Comparison of ENCODE assay signal across 8 cellular contexts in genomic region chr22:24555496-24556253, GRCh38. TPM values are rescaled to one million over a fixed set of nuclear protein-coding genes. Genes with fewer than 3 reads are reported as not detected.
A peak's percentile ranks its signal among the peaks of the same experiment; 100 is the strongest.
DNase-seq lines count a peak whose midpoint lies in the region; ATAC-seq, FAIRE-seq and TF ChIP-seq lines count a peak whose summit lies in the region.

SNRPD3 (plus strand) TSS chr22:24555999; CDS start chr22:24557675, 1,676 bp downstream.

- H3K36me3 ChIP-seq in HepG2 (replicated peaks in 1 of 2; ENCODE audit: control insufficient read depth in 1 of 2, insufficient read depth in 2 of 2, low read length in 2 of 2): peaks cover 16 to 23% of the 10 kb centered on the region in 2 experiments

- in situ Hi-C loops in HepG2 (cut with HindIII; ENCODE audit: extremely low pct_ligation_motif_present, low pct_unique_long_range_greater_than_20kb): loop anchor here (5.0 kb wide), 1 partner anchor 37 kb away; the partner anchor contains the start of gene LRRC75B

- H3K4me3 Mint-ChIP-seq in CD14-positive monocyte: peak within 1 kb of the TSS; percentile 99 to 100

- DNase-seq in CD14-positive monocyte (ENCODE audit: low spot score) (peak; percentile 93), NCI-H748 (lab: John Stamatoyannopoulos, UW; ENCODE audit: unreplicated experiment) (peak; percentile 88), dermis microvascular lymphatic vessel endothelial cell (ENCODE audit: low read depth in 2 of 2) (peak; percentile 79 to 94), HepG2 (ENCODE audit: low spot score) (peak; percentile 86)
- peak; percentile 90 to 94 for DNase-seq in activated CD4-positive, alpha-beta T cell treated with anti-CD3 and anti-CD28 coated beads, Interleukin-2, amount 50 U/mL, for 48 hours
- DNase-seq in stimulated activated CD4-positive, alpha-beta T cell treated with anti-CD3 and anti-CD28 coated beads, Interleukin-2, amount 100 ng/mL, for 48 hours: peak; percentile 80 to 90

- H4K20me1 ChIP-seq in HepG2 (ENCODE audit: insufficient read depth, low read length): peaks cover 16% of the 10 kb centered on the region

- H3K4me2 ChIP-seq in HepG2 (ENCODE audit: low read depth, low read length): peak within 1 kb of the TSS; percentile 99

- no peaks in the 10 kb centered on the region; a peak in 1 of 5 replicates for H3K27me3 ChIP-seq in HepG2 (ENCODE audit: control insufficient read depth in 1 of 2, insufficient read depth in 2 of 2, low read length in 2 of 2)

- H3K27ac Mint-ChIP-seq in CD14-positive monocyte: peak within 1 kb of the TSS; percentile 96 to 99 (median 99)

- H2AFZ ChIP-seq in HepG2 (ENCODE audit: low read length): no peak within 1 kb of the TSS

- H3K4me1 Mint-ChIP-seq in CD14-positive monocyte: peaks cover 49% of the 10 kb centered on the region

- peak; percentile 47 for FAIRE-seq in HepG2 (lab: Jason Lieb, UNC)

- peak in 1 of 2 experiments; percentile 34; a peak in 1 of 4 replicates for TF ChIP-seq EP300 in HepG2 (IDR thresholded peaks at IDR 0.05; ENCODE audit: low read depth in 2 of 2, low read length in 2 of 2)
- peak; percentile 67 for TF ChIP-seq EP300 in HepG2 (CRISPR knock-in tag; IDR thresholded peaks at IDR 0.05; ENCODE audit: borderline replicate concordance)

- WGBS in HepG2 (ENCODE audit: low lambda C conversion rate): under 1% methylated on average over 21 of the region's 46 CpGs

- peak; percentile 41 for ATAC-seq in GM19372 (IDR thresholded peaks at IDR 0.05; ENCODE audit: low read depth, unreplicated experiment)
- peak; percentile 42 for ATAC-seq in HG03521 (IDR thresholded peaks at IDR 0.05; ENCODE audit: unreplicated experiment)
- ATAC-seq in HepG2: peak; percentile 82

- H3K9me3 ChIP-seq in HepG2 (ENCODE audit: low read length): no peaks in the 10 kb centered on the region

- peak in 1 of 2 experiments; percentile 76 for TF ChIP-seq POLR2A in HepG2 (IDR thresholded peaks at IDR 0.05; ENCODE audit: insufficient read depth in 1 of 2, low read depth in 2 of 2, low read length in 2 of 2)

- BruUV-seq in HepG2 (replicated peaks; lab: Mats Ljungman, UMichigan): no TSS peak

- intact Hi-C loops in CD14-positive monocyte (cut with micrococcal nuclease) (no loop called here), HepG2 (cut with micrococcal nuclease; ENCODE audit: unreplicated experiment) (no loop called here)

- peak within 1 kb of the TSS; percentile 98 for H3K9ac ChIP-seq in HepG2 (ENCODE audit: insufficient read depth, low read depth, low read length)

- H3K4me3 ChIP-seq in HepG2 (replicated peaks in 1 of 3; ENCODE audit: insufficient read depth in 1 of 3, low read depth in 2 of 3, low read length in 3 of 3): peak within 1 kb of the TSS; percentile 89 to 97 (median 91)

- peaks cover 82% of the 10 kb centered on the region for H3K79me2 ChIP-seq in HepG2 (ENCODE audit: insufficient read depth, low read length)

- TF ChIP-seq RAD21 in HepG2 (CRISPR knock-in tag; IDR thresholded peaks at IDR 0.05): 0 out of 2 replicates have a peak, but pooled peaks have one; percentile 35

- peaks cover 71% of the 10 kb centered on the region for H3K4me1 ChIP-seq in HepG2 (ENCODE audit: insufficient read depth, low read length)

- H3K36me3 Mint-ChIP-seq in CD14-positive monocyte: peaks cover 36 to 40% of the 10 kb centered on the region in 2 donors

- CTCF ChIA-PET in HepG2 (lab: Yijun Ruan, JAX; ENCODE audit: low intra/inter-chr PET ratio, low total read pairs): no interaction called here

- TF ChIP-seq CTCF in CD14-positive monocyte (IDR thresholded peaks at IDR 0.05): peak; percentile 12
- peak; percentile 29 for TF ChIP-seq CTCF in HepG2 (CRISPR knock-in tag; IDR thresholded peaks at IDR 0.05)

- H3K9me3 Mint-ChIP-seq in CD14-positive monocyte: no peaks in the 10 kb centered on the region

- peaks cover 0 to 3% (median 2%) of the 10 kb centered on the region in 3 donors for H3K27me3 Mint-ChIP-seq in CD14-positive monocyte (ENCODE audit: low read depth in 3 of 3)

- peak within 1 kb of the TSS; percentile 93 for H3K27ac ChIP-seq in HepG2 (ENCODE audit: extremely low read length, insufficient read depth, low read length)

- POLR2A ChIA-PET in HepG2 (lab: Yijun Ruan, JAX): interaction anchor here (0.7 to 9.3 kb wide), 21 partner anchors 9 to 1376 kb away, joined by 3 to 138 read pairs (median 5); partner anchors contain the start of genes GGT1, LRRC75B, MIF and SUSD2

TF ChIP-seq in HepG2, 621 proteins besides CTCF, POLR2A, EP300 and RAD21 (continues in another document):
- TF ChIP-seq MTF2 (CRISPR knock-in tag; IDR thresholded peaks at IDR 0.05; ENCODE audit: borderline replicate concordance) (no peak; the same call in 1 of the 2 replicates), JDP2 (CRISPR knock-in tag; IDR thresholded peaks at IDR 0.05; ENCODE audit: borderline replicate concordance) (no peak), NCOA1 (CRISPR knock-in tag; IDR thresholded peaks at IDR 0.05) (no peak; the same call in 1 of the 2 replicates), ZNF777 (CRISPR knock-in tag; IDR thresholded peaks at IDR 0.05) (peak; percentile 49; the same call in 1 of the 2 replicates), CREM (IDR thresholded peaks at IDR 0.05) (peak; percentile 83), CREM (CRISPR knock-in tag; IDR thresholded peaks at IDR 0.05) (no peak), HIVEP1 (CRISPR knock-in tag; IDR thresholded peaks at IDR 0.05) (peak; percentile 92), ZFP37 (CRISPR knock-in tag; IDR thresholded peaks at IDR 0.05; ENCODE audit: borderline replicate concordance) (peak; percentile 22; the same call in 1 of the 2 replicates)
- TF ChIP-seq, protein P1, sequence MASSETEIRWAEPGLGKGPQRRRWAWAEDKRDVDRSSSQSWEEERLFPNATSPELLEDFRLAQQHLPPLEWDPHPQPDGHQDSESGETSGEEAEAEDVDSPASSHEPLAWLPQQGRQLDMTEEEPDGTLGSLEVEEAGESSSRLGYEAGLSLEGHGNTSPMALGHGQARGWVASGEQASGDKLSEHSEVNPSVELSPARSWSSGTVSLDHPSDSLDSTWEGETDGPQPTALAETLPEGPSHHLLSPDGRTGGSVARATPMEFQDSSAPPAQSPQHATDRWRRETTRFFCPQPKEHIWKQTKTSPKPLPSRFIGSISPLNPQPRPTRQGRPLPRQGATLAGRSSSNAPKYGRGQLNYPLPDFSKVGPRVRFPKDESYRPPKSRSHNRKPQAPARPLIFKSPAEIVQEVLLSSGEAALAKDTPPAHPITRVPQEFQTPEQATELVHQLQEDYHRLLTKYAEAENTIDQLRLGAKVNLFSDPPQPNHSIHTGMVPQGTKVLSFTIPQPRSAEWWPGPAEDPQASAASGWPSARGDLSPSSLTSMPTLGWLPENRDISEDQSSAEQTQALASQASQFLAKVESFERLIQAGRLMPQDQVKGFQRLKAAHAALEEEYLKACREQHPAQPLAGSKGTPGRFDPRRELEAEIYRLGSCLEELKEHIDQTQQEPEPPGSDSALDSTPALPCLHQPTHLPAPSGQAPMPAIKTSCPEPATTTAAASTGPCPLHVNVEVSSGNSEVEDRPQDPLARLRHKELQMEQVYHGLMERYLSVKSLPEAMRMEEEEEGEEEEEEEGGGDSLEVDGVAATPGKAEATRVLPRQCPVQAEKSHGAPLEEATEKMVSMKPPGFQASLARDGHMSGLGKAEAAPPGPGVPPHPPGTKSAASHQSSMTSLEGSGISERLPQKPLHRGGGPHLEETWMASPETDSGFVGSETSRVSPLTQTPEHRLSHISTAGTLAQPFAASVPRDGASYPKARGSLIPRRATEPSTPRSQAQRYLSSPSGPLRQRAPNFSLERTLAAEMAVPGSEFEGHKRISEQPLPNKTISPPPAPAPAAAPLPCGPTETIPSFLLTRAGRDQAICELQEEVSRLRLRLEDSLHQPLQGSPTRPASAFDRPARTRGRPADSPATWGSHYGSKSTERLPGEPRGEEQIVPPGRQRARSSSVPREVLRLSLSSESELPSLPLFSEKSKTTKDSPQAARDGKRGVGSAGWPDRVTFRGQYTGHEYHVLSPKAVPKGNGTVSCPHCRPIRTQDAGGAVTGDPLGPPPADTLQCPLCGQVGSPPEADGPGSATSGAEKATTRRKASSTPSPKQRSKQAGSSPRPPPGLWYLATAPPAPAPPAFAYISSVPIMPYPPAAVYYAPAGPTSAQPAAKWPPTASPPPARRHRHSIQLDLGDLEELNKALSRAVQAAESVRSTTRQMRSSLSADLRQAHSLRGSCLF (CRISPR knock-in tag; IDR thresholded peaks at IDR 0.05; ENCODE audit: borderline replicate concordance): peak; percentile 58; the same call in 1 of the 2 replicates

RNA-seq across cellular contexts. Expression of gene SNRPD3, which starts in this region (rescaled TPM):
- polyA plus RNA-seq in CD14-positive monocyte (10 to 100 TPM; 71.8 to 80.9 TPM), HepG2 (2011; rRNA removed) (107 and 110 TPM in 2 replicates)
- total RNA-seq in dermis microvascular lymphatic vessel endothelial cell (185 TPM in 2 replicates), HepG2 (2016; rRNA removed; fragmentation: Illumina TruSeq; extraction: Trizol) (209 and 287 TPM in 2 replicates)
- total RNA-seq in HepG2 (2016; cell fraction: cytosol; rRNA removed; fragmentation: Illumina TruSeq; extraction: Trizol; ENCODE audit: low read depth): 29.0 and 31.7 TPM in 2 replicates
- 214 and 298 TPM in 2 replicates for total RNA-seq in HepG2 (2016; cell fraction: insoluble cytoplasmic fraction; rRNA removed; fragmentation: Illumina TruSeq; extraction: Trizol)
- total RNA-seq in HepG2 (2016; cell fraction: membrane; rRNA removed; fragmentation: Illumina TruSeq; extraction: Trizol): 35.4 and 36.1 TPM in 2 replicates
- 83.7 and 87.5 TPM in 2 replicates for total RNA-seq in HepG2 (2016; cell fraction: nucleus; rRNA removed; fragmentation: Illumina TruSeq; extraction: Trizol)
- polyA plus RNA-seq in HepG2 (2011; cell fraction: cytosol; rRNA removed): 278 and 291 TPM in 2 replicates
- polyA plus RNA-seq in HepG2 (2011; cell fraction: nucleus; rRNA removed): 55.5 and 61.4 TPM in 2 replicates
- polyA plus RNA-seq in HepG2 (2012): 178 and 251 TPM in 2 replicates
- 35.3 and 40.6 TPM in 2 replicates for polyA plus RNA-seq in HepG2 (2016; cell fraction: cytosol; fragmentation: Illumina TruSeq; extraction: Trizol; ENCODE audit: low read depth)
- polyA plus RNA-seq in HepG2 (2016; cell fraction: insoluble cytoplasmic fraction; fragmentation: Illumina TruSeq; extraction: Trizol; ENCODE audit: low read depth): 420 and 438 TPM in 2 replicates
- 35.8 and 37.4 TPM in 2 replicates for polyA plus RNA-seq in HepG2 (2016; cell fraction: membrane; fragmentation: Illumina TruSeq; extraction: Trizol; ENCODE audit: low read depth)
- 132 and 146 TPM in 2 replicates for polyA plus RNA-seq in HepG2 (2016; cell fraction: nucleus; fragmentation: Illumina TruSeq; extraction: Trizol; ENCODE audit: insufficient read depth, low read depth)
- polyA minus RNA-seq in HepG2 (2011; rRNA and poly(A)+ RNA removed; ENCODE audit: low replicate concordance): 134 and 369 TPM in 2 replicates
- 72.3 and 74.0 TPM in 2 replicates for polyA minus RNA-seq in HepG2 (2011; cell fraction: cytosol; rRNA and poly(A)+ RNA removed)
- 83.2 and 93.4 TPM in 2 replicates for polyA minus RNA-seq in HepG2 (2011; cell fraction: nucleus; rRNA and poly(A)+ RNA removed)

Comparison
In these comparisons a context has a peak if more than half of its experiments do, and no peak if none do; other contexts are left out.
1. Peak in every context shown above with its lines: DNase-seq, ATAC-seq, H3K4me3 ChIP-seq and H3K27ac ChIP-seq.